Comparison of ENCODE assay signal across 8 cellular contexts in genomic region chr20:36575066-36575743, GRCh38. TPM values are rescaled to one million over a fixed set of nuclear protein-coding genes. Genes with fewer than 3 reads are reported as not detected.
DNase-seq lines count a peak whose midpoint lies in the region; ATAC-seq and TF ChIP-seq lines count a peak whose summit lies in the region.

No MANE protein-coding gene starts in this region.

- peak overlapping the region; percentile 40 for H3K27ac ChIP-seq in brain microvascular endothelial cell
- H3K27ac ChIP-seq in spleen, result peak overlapping the region; percentile 91 to 97 (median 95)

- in situ Hi-C loops in brain microvascular endothelial cell (cut with HindIII; ENCODE audit: low pct_ligation_motif_present, low sequenced_read_pairs), result no loop called here

- no peaks in the 10 kb centered on the region for H3K27me3 ChIP-seq in brain microvascular endothelial cell (replicated peaks)
- peaks cover 0 to 11% (median 0%) of the 10 kb centered on the region in 7 donors for H3K27me3 ChIP-seq in spleen (replicated peaks in 1 of 7)

- peak overlapping the region; percentile 81 for H3K4me3 ChIP-seq in HFF-Myc (replicated peaks; ENCODE audit: low read depth, low read length)
- peak overlapping the region; percentile 76 for H3K4me3 ChIP-seq in brain microvascular endothelial cell (ENCODE audit: low read depth, low read length)
- peak overlapping the region; percentile 69 to 92 (median 82) for H3K4me3 ChIP-seq in spleen

- ATAC-seq in HG03095 (IDR thresholded peaks at IDR 0.05; ENCODE audit: unreplicated experiment), result no peak

- H3K36me3 ChIP-seq in brain microvascular endothelial cell (replicated peaks) (peaks cover 10% of the 10 kb centered on the region), spleen (peaks cover 4 to 28% (median 15%) of the 10 kb centered on the region in 6 donors)

- H3K9me3 ChIP-seq in spleen, result no peaks in the 10 kb centered on the region

- peak; percentile 47 for DNase-seq in COLO668 (lab: John Stamatoyannopoulos, UW; ENCODE audit: unreplicated experiment)
- DNase-seq in HFF-Myc (ENCODE audit: extremely low read depth, low read depth), result no peak
- peak; percentile 45 for DNase-seq in NCI-H82 treated with DMSO at 0.1 percent for 48 hours (lab: John Stamatoyannopoulos, UW; ENCODE audit: unreplicated experiment)
- DNase-seq in brain microvascular endothelial cell, result peak; percentile 35
- DNase-seq in islet precursor cell, result peak; percentile 73
- no peak for DNase-seq in spleen
- no peak for DNase-seq in stimulated activated CD4-positive, alpha-beta T cell treated with anti-CD3 and anti-CD28 coated beads, Interleukin-2, amount 100 ng/mL, for 48 hours

- intact Hi-C loops in spleen (cut with DNase I; ENCODE audit: low total_unique reads), result no loop called here

- WGBS in spleen, 5 donors, result 4 to 9% (median 5%) methylated on average over 17 to 20 of the region's 20 CpGs

- H3K4me1 ChIP-seq in spleen, result peaks cover 10 to 57% (median 40%) of the 10 kb centered on the region in 6 donors

- no peak for TF ChIP-seq POLR2A in spleen (IDR thresholded peaks at IDR 0.05)

- no peak for TF ChIP-seq CTCF in HFF-Myc (IDR thresholded peaks at IDR 0.05; ENCODE audit: low read depth, low read length, missing control alignments)
- TF ChIP-seq CTCF in brain microvascular endothelial cell (IDR thresholded peaks at IDR 0.05; ENCODE audit: low read depth, low read length, missing control alignments), result peak; percentile 12
- TF ChIP-seq CTCF in spleen (IDR thresholded peaks at IDR 0.05 in 8 of 11, conservative IDR thresholded peaks at IDR 0.05 in 3 of 11), result no peak

RNA-seq across cellular contexts. Expression of gene TGIF2, which starts 1.8 kb away (rescaled TPM):
- 10 to 100 TPM; 23.3 to 38.2 (median 30.1) TPM for total RNA-seq in spleen
- polyA plus RNA-seq in spleen, result 10 to 100 TPM; 13.6 to 20.8 (median 14.3) TPM

RNA-seq across cellular contexts. Expression of gene RAB5IF, which starts 30.4 kb away (rescaled TPM):
- total RNA-seq in spleen, result 100 to 1,000 TPM in 4 of 7 donors, 10 to 100 TPM in 3; 67.8 to 131 (median 105) TPM
- polyA plus RNA-seq in spleen, result 100 to 1,000 TPM in 1 of 3 donors, 10 to 100 TPM in 2; 78.8 to 114 (median 83.3) TPM

RNA-seq across cellular contexts. Expression of gene MYL9, which starts 33.9 kb away (rescaled TPM):
- 100 to 1,000 TPM in 3 of 7 donors, 10 to 100 TPM in 4; 30.4 to 369 (median 86.3) TPM for total RNA-seq in spleen
- 100 to 1,000 TPM in 1 of 3 donors, 10 to 100 TPM in 2; 56.3 to 154 (median 80.1) TPM for polyA plus RNA-seq in spleen

Comparison
In these comparisons a context has a peak if more than half of its experiments do, and no peak if none do; other contexts are left out.
1. DNase-seq: peak in COLO668 (single experiment), NCI-H82 treated with DMSO at 0.1 percent for 48 hours (single experiment), brain microvascular endothelial cell (single experiment) and islet precursor cell (single experiment); none in HFF-Myc (single experiment), spleen (single experiment) and stimulated activated CD4-positive, alpha-beta T cell treated with anti-CD3 and anti-CD28 coated beads, Interleukin-2, amount 100 ng/mL, for 48 hours (0 of 2).
2. Peak in every context shown above with its lines, with median percentiles within 50 percentile points of each other: H3K4me3 ChIP-seq.